In the genomic region with DNA sequence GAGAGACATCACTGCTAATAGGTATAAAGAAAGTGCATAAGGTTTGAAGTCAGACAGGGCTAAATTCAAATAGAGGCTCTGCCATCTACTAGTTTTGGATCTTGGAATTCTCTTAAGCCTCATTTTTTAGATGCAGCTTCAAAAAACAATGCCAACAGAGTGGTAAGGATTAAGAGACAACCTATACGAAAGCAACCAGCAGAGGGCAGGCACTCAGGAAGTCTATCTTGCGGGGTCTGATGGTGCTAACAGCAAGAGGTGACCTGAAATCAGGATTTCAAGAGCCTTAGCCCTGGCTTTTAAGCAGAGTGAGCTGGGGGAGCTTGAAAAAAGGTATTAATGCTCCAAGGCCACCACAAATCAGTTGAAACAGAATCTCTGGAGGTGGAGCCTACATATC, we compare ENCODE assay signal across 8 cellular contexts. TPM values are rescaled to one million over a fixed set of nuclear protein-coding genes. Genes with fewer than 3 reads are reported as not detected.
DNase-seq lines count a peak whose midpoint lies in the region; ATAC-seq and TF ChIP-seq lines count a peak whose summit lies in the region.

No MANE protein-coding gene starts in this region.

- peaks cover 1% of the 10 kb centered on the region for H3K36me3 Mint-ChIP-seq in activated naive CD4-positive, alpha-beta T cell treated with anti-CD3 and anti-CD28 coated beads, Interleukin-2, amount 10 ng/mL, durations not matched to agents 7 days and 5 days

- DNase-seq in CMK (ENCODE audit: low read depth) (peak; percentile 3), HPDE6-E6E7 (ENCODE audit: extremely low spot score) (peak; percentile 34), RWPE2 (ENCODE audit: low spot score) (no peak), Right ventricle myocardium superior (no peak), pulmonary artery endothelial cell (ENCODE audit: low read depth, low spot score) (peak; percentile 49), NCI-H187 treated with DMSO at 0.1 percent for 48 hours (lab: John Stamatoyannopoulos, UW) (no peak)
- peak; percentile 80 for DNase-seq in activated naive CD4-positive, alpha-beta T cell treated with anti-CD3 and anti-CD28 coated beads, Interleukin-2, amount 10 ng/mL, durations not matched to agents 7 days and 5 days

- no peak overlapping the region for H3K4me3 ChIP-seq in RWPE2 (ENCODE audit: severe bottlenecking)

- no peaks in the 10 kb centered on the region for H3K27me3 ChIP-seq in RWPE2 (ENCODE audit: insufficient read depth, poor library complexity, severe bottlenecking)

- no peaks in the 10 kb centered on the region for H3K9me3 Mint-ChIP-seq in activated naive CD4-positive, alpha-beta T cell treated with anti-CD3 and anti-CD28 coated beads, Interleukin-2, amount 10 ng/mL, durations not matched to agents 7 days and 5 days

- intact Hi-C loops in Right ventricle myocardium superior (cut with DNase I) = loop anchor here (5.0 to 10.0 kb wide), 2 partner anchors 107 to 245 kb away; no protein-coding TSS in a partner anchor

- peaks cover 11% of the 10 kb centered on the region for H3K4me1 Mint-ChIP-seq in activated naive CD4-positive, alpha-beta T cell treated with anti-CD3 and anti-CD28 coated beads, Interleukin-2, amount 10 ng/mL, durations not matched to agents 7 days and 5 days

- H3K9me3 ChIP-seq in RWPE2 (ENCODE audit: severe bottlenecking) = no peaks in the 10 kb centered on the region

- H3K27me3 Mint-ChIP-seq in activated naive CD4-positive, alpha-beta T cell treated with anti-CD3 and anti-CD28 coated beads, Interleukin-2, amount 10 ng/mL, durations not matched to agents 7 days and 5 days = peaks cover 12% of the 10 kb centered on the region

- no peak overlapping the region for H3K27ac Mint-ChIP-seq in activated naive CD4-positive, alpha-beta T cell treated with anti-CD3 and anti-CD28 coated beads, Interleukin-2, amount 10 ng/mL, durations not matched to agents 7 days and 5 days

- peak; percentile 91 for TF ChIP-seq CTCF in RWPE2 (IDR thresholded peaks at IDR 0.05; ENCODE audit: poor library complexity, severe bottlenecking)

- H3K36me3 ChIP-seq in RWPE2 (ENCODE audit: low read depth) = peaks cover 71% of the 10 kb centered on the region

- H3K27ac ChIP-seq in RWPE2 (ENCODE audit: poor library complexity, severe bottlenecking) = no peak overlapping the region

- peaks cover 9% of the 10 kb centered on the region for H3K4me1 ChIP-seq in RWPE2 (ENCODE audit: insufficient read depth, poor library complexity, severe bottlenecking)

- ATAC-seq in RWPE2 (ENCODE audit: low read depth) (peak; percentile 78), Right ventricle myocardium superior (ENCODE audit: poor library complexity) (peak; percentile 89), HG02885 (IDR thresholded peaks at IDR 0.05; ENCODE audit: poor library complexity, unreplicated experiment) (no peak)

- CTCF ChIA-PET in activated naive CD4-positive, alpha-beta T cell treated with anti-CD3 and anti-CD28 coated beads, Interleukin-2, amount 10 ng/mL, durations not matched to agents 7 days and 5 days (lab: Charles Lee) = interaction anchor here (0.6 to 5.4 kb wide), 14 partner anchors 8 to 267 kb away, joined by 3 to 32 read pairs (median 4); a partner anchor contains a TSS

- H3K4me3 Mint-ChIP-seq in activated naive CD4-positive, alpha-beta T cell treated with anti-CD3 and anti-CD28 coated beads, Interleukin-2, amount 10 ng/mL, durations not matched to agents 7 days and 5 days = no peak overlapping the region

RNA-seq across cellular contexts. Expression of a gene that starts 40.7 kb away (rescaled TPM):
- total RNA-seq in Right ventricle myocardium superior = not detected
- total RNA-seq in pulmonary artery endothelial cell = not detected in 2 replicates

Comparison
In these comparisons a context has a peak if more than half of its experiments do, and no peak if none do; other contexts are left out.
1. DNase-seq: peak in CMK (single experiment), HPDE6-E6E7 (single experiment), activated naive CD4-positive, alpha-beta T cell treated with anti-CD3 and anti-CD28 coated beads, Interleukin-2, amount 10 ng/mL, durations not matched to agents 7 days and 5 days (single experiment) and pulmonary artery endothelial cell (single experiment); none in RWPE2 (single experiment), Right ventricle myocardium superior (single experiment) and NCI-H187 treated with DMSO at 0.1 percent for 48 hours (single experiment).